Comparison of ENCODE assay signal across 15 cellular contexts in genomic region chr19:42934726-42935125, GRCh38. TPM values are rescaled to one million over a fixed set of nuclear protein-coding genes. Genes with fewer than 3 reads are reported as not detected.
"Had no signal": no experiment of that assay in that cellular context is flagged by ENCODE, and none has a peak within 500 bp of the region (broad histone marks: within the 10 kb centered on the region; RNA-seq: fewer than 3 reads in every experiment).

No MANE protein-coding gene starts in this region.

RNA-seq across cellular contexts. Expression of gene PSG7, which starts 2.3 kb away (rescaled TPM):
- total RNA-seq: activated CD4-positive, alpha-beta memory T cell treated with anti-CD3 and anti-CD28 coated beads, Interleukin-2, amount 10 ng/mL, durations not matched to agents 7 days and 5 days; activated CD4-positive, alpha-beta T cell treated with anti-CD3 and anti-CD28 coated beads, Interleukin-2, amount 10 ng/mL, durations not matched to agents 7 days and 5 days; activated naive CD4-positive, alpha-beta T cell treated with anti-CD3 and anti-CD28 coated beads, Interleukin-2, amount 50 U/mL, for 72 hours; activated naive CD8-positive, alpha-beta T cell treated with anti-CD3 and anti-CD28 coated beads, Interleukin-2, amount 10 ng/mL, durations not matched to agents 7 days and 5 days; activated T-cell treated with anti-CD3 and anti-CD28 coated beads, Interleukin-2, amount 50 U/mL, for 72 hours; ascending aorta; chondrocyte; dermis blood vessel endothelial cell; epithelial cell of proximal tubule; esophagus mucosa; gastrocnemius medialis; heart left ventricle; T-cell; T-helper 2 cell treated with Interferon-gamma antibody and Interleukin-4, amounts not matched to agents 100 ng/mL and 5 ng/mL, for 36 hours; WTC11 had no signal
- polyA plus RNA-seq: heart left ventricle had no signal

RNA-seq across cellular contexts. Expression of gene PSG6, which starts 17.0 kb away (rescaled TPM):
- total RNA-seq: activated CD4-positive, alpha-beta memory T cell treated with anti-CD3 and anti-CD28 coated beads, Interleukin-2, amount 10 ng/mL, durations not matched to agents 7 days and 5 days; activated CD4-positive, alpha-beta T cell treated with anti-CD3 and anti-CD28 coated beads, Interleukin-2, amount 10 ng/mL, durations not matched to agents 7 days and 5 days; activated naive CD4-positive, alpha-beta T cell treated with anti-CD3 and anti-CD28 coated beads, Interleukin-2, amount 50 U/mL, for 72 hours; activated naive CD8-positive, alpha-beta T cell treated with anti-CD3 and anti-CD28 coated beads, Interleukin-2, amount 10 ng/mL, durations not matched to agents 7 days and 5 days; activated T-cell treated with anti-CD3 and anti-CD28 coated beads, Interleukin-2, amount 50 U/mL, for 72 hours; ascending aorta; chondrocyte; dermis blood vessel endothelial cell; epithelial cell of proximal tubule; esophagus mucosa; gastrocnemius medialis; heart left ventricle; T-cell; T-helper 2 cell treated with Interferon-gamma antibody and Interleukin-4, amounts not matched to agents 100 ng/mL and 5 ng/mL, for 36 hours; WTC11 had no signal
- polyA plus RNA-seq: heart left ventricle had no signal

RNA-seq across cellular contexts. Expression of gene PSG1, which starts 55.2 kb away (rescaled TPM):
- total RNA-seq: activated CD4-positive, alpha-beta memory T cell treated with anti-CD3 and anti-CD28 coated beads, Interleukin-2, amount 10 ng/mL, durations not matched to agents 7 days and 5 days; activated CD4-positive, alpha-beta T cell treated with anti-CD3 and anti-CD28 coated beads, Interleukin-2, amount 10 ng/mL, durations not matched to agents 7 days and 5 days; activated naive CD8-positive, alpha-beta T cell treated with anti-CD3 and anti-CD28 coated beads, Interleukin-2, amount 10 ng/mL, durations not matched to agents 7 days and 5 days; activated T-cell treated with anti-CD3 and anti-CD28 coated beads, Interleukin-2, amount 50 U/mL, for 72 hours; ascending aorta; chondrocyte; esophagus mucosa; gastrocnemius medialis; heart left ventricle; T-cell; T-helper 2 cell treated with Interferon-gamma antibody and Interleukin-4, amounts not matched to agents 100 ng/mL and 5 ng/mL, for 36 hours; WTC11 had no signal
- polyA plus RNA-seq: heart left ventricle had no signal
